8 cellular contexts compared by ENCODE assay signal in the genomic region with DNA sequence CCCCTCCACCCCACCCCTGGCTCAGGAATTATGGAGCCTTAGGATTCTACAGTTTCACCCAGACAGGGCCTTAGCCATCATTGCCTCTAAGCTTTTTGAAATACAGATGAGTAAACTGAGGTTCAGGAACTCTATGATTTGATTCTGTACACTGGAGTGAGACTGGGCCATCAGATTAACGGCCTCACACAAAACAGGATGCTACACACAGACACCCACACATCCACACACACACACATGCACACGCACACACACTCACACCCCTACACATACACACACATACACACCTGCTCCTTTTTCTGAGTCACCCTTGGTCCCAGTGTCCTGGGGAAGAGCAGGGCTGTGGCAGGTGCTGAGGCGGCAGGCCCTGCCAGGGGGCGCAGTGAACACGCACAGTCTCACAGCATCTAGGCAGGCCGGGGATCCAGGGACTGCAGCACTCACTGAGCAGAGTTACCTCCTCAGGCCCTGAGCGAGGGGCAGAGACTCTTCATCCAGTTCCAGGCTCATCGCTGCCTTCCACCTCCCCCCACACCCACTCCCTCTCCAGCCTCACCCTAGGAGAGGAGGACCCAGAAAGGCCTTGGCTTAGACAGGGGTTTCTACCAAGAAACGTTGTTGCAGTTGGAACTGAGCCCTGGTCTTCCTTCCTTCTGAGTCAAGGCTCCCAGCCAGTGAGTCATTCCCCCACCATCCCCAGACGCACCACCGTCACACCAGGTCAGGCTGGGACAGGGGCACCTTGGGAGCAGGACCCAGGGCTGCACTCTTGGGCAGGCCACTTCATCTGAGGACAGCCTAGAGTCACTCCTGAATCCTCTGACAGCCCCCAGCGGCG.
DNase-seq lines count a peak whose midpoint lies in the region; ATAC-seq, FAIRE-seq and TF ChIP-seq lines count a peak whose summit lies in the region.

No MANE protein-coding gene starts in this region.

- H3K36me3 Mint-ChIP-seq in astrocyte (ENCODE audit: low read depth, unreplicated experiment) = peaks cover 18% of the 10 kb centered on the region

- peaks cover 58% of the 10 kb centered on the region for H3K4me1 Mint-ChIP-seq in astrocyte (ENCODE audit: low read depth, unreplicated experiment)

- peak overlapping the region; percentile 75 for H3K4me3 Mint-ChIP-seq in astrocyte (ENCODE audit: unreplicated experiment)

- 64 to 73% methylated on average over 4 to 13 of the region's 13 CpGs for WGBS in testis, 2 donors

- H3K27me3 ChIP-seq in astrocyte (ENCODE audit: insufficient read depth, low read length) (no peaks in the 10 kb centered on the region), testis (no peaks in the 10 kb centered on the region)

- peak; percentile 81 for FAIRE-seq in astrocyte (lab: Jason Lieb, UNC)

- H4K20me1 ChIP-seq in astrocyte (ENCODE audit: insufficient read depth, low read length) = no peaks in the 10 kb centered on the region

- peak overlapping the region; percentile 92 for H3K4me2 ChIP-seq in astrocyte (ENCODE audit: low read length)

- H3K9ac ChIP-seq in astrocyte (ENCODE audit: low read length) = peak overlapping the region; percentile 96

- H2AFZ ChIP-seq in astrocyte (ENCODE audit: low read depth, low read length) = no peak overlapping the region

- no peak for ATAC-seq in HG03025 (IDR thresholded peaks at IDR 0.05; ENCODE audit: low FRiP score, unreplicated experiment)
- ATAC-seq in HG02973 (IDR thresholded peaks at IDR 0.05; ENCODE audit: unreplicated experiment) = no peak

- TF ChIP-seq POLR2A in testis (IDR thresholded peaks at IDR 0.05) = no peak

- peaks cover 64% of the 10 kb centered on the region for H3K4me1 ChIP-seq in astrocyte (ENCODE audit: insufficient read depth, low read length)
- peaks cover 11% of the 10 kb centered on the region for H3K4me1 ChIP-seq in testis

- H3K27ac ChIP-seq in astrocyte (ENCODE audit: low read depth, low read length) = peak overlapping the region; percentile 99
- peak overlapping the region in 1 of 2 donors; percentile 12 for H3K27ac ChIP-seq in testis

- H3K9me3 ChIP-seq in astrocyte (ENCODE audit: insufficient read depth, low read depth, low read length) (no peaks in the 10 kb centered on the region), testis (no peaks in the 10 kb centered on the region)

- H3K36me3 ChIP-seq in astrocyte (ENCODE audit: insufficient read depth, low read length) (peaks cover 3% of the 10 kb centered on the region), testis (ENCODE audit: low read depth, missing control alignments) (no peaks in the 10 kb centered on the region)

- TF ChIP-seq CTCF in astrocyte (IDR thresholded peaks at IDR 0.05; ENCODE audit: insufficient read depth, low read depth, low read length) (peak; percentile 44), testis (IDR thresholded peaks at IDR 0.05) (peak in 2 of 3 experiments; percentile 19 to 26)

- H3K79me2 ChIP-seq in astrocyte (ENCODE audit: insufficient read depth, low read length) = peaks cover 9% of the 10 kb centered on the region

- intact Hi-C loops in testis (cut with DNase I; ENCODE audit: low total_unique reads) = no loop called here

- peaks cover 3% of the 10 kb centered on the region for H3K9me3 Mint-ChIP-seq in astrocyte (ENCODE audit: unreplicated experiment)

- H3K27me3 Mint-ChIP-seq in astrocyte (ENCODE audit: low read depth, unreplicated experiment) = no peaks in the 10 kb centered on the region

- DNase-seq in ELR (ENCODE audit: low read depth) (peak; percentile 96), LoVo (ENCODE audit: low spot score) (peak; percentile 36), astrocyte (ENCODE audit: low read depth) (peak; percentile 99), iPS-NIHi7 (ENCODE audit: extremely low spot score) (peak; percentile 86), testis (peak; percentile 72)
- DNase-seq in stimulated activated CD4-positive, alpha-beta T cell treated with anti-CD3 and anti-CD28 coated beads, Interleukin-12 subunit alpha, Interleukin-12 subunit beta, amount 100 ng/mL, for 4 hours = no peak

- H3K4me3 ChIP-seq in astrocyte (ENCODE audit: insufficient read depth, low read depth, low read length) = peak overlapping the region; percentile 56
- no peak overlapping the region for H3K4me3 ChIP-seq in testis

- peak overlapping the region; percentile 99 for H3K27ac Mint-ChIP-seq in astrocyte (ENCODE audit: unreplicated experiment)
